In the genomic region with DNA sequence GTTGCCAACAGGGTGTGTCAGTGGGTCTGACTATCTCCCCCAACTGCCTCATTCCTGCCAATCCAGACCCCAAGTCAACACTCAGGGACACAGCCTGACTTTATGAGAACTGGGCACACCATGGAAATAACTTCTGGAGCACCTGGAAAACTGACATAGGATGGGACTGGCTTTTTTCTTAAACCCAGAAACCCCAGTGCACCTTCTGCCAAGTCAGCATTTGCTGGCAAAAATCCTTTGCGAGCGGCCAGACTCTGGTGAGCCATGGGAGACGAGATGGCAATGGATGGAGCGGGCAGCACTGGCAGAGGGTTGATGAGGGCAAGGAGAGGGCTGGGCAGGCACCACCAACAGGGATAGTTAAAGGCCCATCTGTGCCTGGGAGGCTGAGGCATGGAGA, we compare ENCODE assay signal across 31 cellular contexts.
"Had no signal": no experiment of that assay in that cellular context is flagged by ENCODE, and none has a peak within 500 bp of the region (broad histone marks: within the 10 kb centered on the region; RNA-seq: fewer than 3 reads in every experiment).

No MANE protein-coding gene starts in this region.

- H3K36me3 ChIP-seq: brain microvascular endothelial cell, WERI-Rb-1 had no signal

- FAIRE-seq: astrocyte, bronchial epithelial cell, endometrium, endothelial cell of umbilical vein, frontal cortex had no signal

- H3K27ac ChIP-seq: brain microvascular endothelial cell, coronary artery, epithelial cell of prostate, WERI-Rb-1 had no signal

- H3K27me3 ChIP-seq: brain microvascular endothelial cell had no signal

- H3K4me3 ChIP-seq: coronary artery had no signal

- DNase-seq: activated B cell treated with CpG ODN at 0.5 μM for 24 hours; activated CD4-positive, alpha-beta T cell treated with anti-CD3 and anti-CD28 coated beads for 48 hours; activated CD4-positive, alpha-beta T cell treated with anti-CD3 and anti-CD28 coated beads, Interleukin-2, amount 50 U/mL, for 1 hour; activated CD4-positive, alpha-beta T cell treated with anti-CD3 and anti-CD28 coated beads, Interleukin-2, amount 50 U/mL, for 48 hours; activated CD8-positive, alpha-beta memory T cell treated with anti-CD3 and anti-CD28 coated beads for 24 hours; activated CD8-positive, alpha-beta T cell treated with anti-CD3 and anti-CD28 coated beads for 36 hours; activated effector memory CD4-positive, alpha-beta T cell treated with Interleukin-2 at 50 U/mL for 16 hours; activated gamma-delta T cell treated with Interleukin-2 at 50 U/mL for 16 hours; activated naive CD4-positive, alpha-beta T cell treated with anti-CD3 and anti-CD28 coated beads, Interleukin-2, amount 50 U/mL, for 16 hours; activated naive CD4-positive, alpha-beta T cell treated with Interleukin-2 at 50 U/mL for 16 hours; activated T-cell treated with anti-CD3 and anti-CD28 coated beads, Interleukin-2, amount 50 U/mL, for 4 hours; amniotic stem cell; anterior cingulate cortex; brain microvascular endothelial cell; effector CD4-positive, alpha-beta T cell; effector memory CD8-positive, alpha-beta T cell; foreskin fibroblast; head of caudate nucleus; T-helper 1 cell; T-helper 17 cell; T1000; WERI-Rb-1 had no signal

- ATAC-seq: activated CD4-positive, CD25-positive, alpha-beta regulatory T cell treated with anti-CD3 and anti-CD28 coated beads, Interleukin-2, amount 50 U/mL, for 24 hours; activated CD8-positive, alpha-beta T cell treated with anti-CD3 and anti-CD28 coated beads for 36 hours; activated T-cell treated with anti-CD3 and anti-CD28 coated beads, Interleukin-2, amount 50 U/mL, for 4 hours; activated T-helper 17 cell treated with anti-CD3 and anti-CD28 coated beads, Interleukin-2, amount 50 U/mL, for 72 hours; effector memory CD8-positive, alpha-beta T cell; T-helper 17 cell had no signal
